In the genomic region with DNA sequence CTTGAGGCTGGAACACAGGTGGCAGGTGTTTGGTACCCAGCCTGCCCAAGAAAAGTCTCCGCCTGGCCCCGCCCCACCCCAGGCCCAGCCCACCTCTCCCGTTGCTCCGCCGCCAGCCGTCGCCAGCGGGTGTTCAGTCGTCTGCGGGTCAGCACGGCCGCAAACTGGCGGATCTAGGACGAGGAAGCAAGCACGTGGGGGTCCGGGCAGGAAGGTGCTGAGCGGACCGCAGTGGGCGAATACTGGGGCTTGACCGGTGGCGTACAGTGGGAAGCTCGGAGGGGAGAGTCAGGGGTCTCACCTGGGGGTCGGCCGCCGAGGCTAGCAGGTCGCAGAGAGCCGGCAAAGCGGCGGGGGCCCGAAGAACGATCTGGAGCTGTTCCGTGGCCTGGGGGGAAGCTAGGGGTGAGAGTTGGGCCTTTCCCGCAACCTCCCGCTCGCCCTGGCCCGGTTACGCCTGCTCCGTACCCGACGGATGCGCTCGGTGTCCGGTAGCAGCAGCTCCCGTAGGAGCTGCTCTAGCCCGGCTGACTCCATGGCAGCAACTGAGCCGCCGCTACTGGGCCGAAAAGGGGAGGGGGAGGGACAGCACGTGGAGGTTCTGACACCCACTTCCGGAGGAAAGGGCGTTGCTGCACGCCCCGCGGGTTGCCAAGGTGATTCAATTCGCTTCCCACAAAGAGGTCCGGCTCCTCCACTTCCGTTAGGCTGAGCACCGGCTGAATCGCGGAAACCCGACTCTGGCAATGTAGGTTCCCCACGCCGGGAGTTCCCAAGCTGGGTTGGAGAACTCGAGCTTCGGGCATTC, we compare ENCODE assay signal across 8 cellular contexts. TPM values are rescaled to one million over a fixed set of nuclear protein-coding genes. Genes with fewer than 3 reads are reported as not detected.
A peak's percentile ranks its signal among the peaks of the same experiment; 100 is the strongest.
DNase-seq lines count a peak whose midpoint lies in the region; ATAC-seq, FAIRE-seq and TF ChIP-seq lines count a peak whose summit lies in the region.

IPO4 (minus strand) TSS at position 566 of the 808 bp plus-strand sequence; CDS start at position 537, 29 bp downstream.

- H3K27me3 ChIP-seq in keratinocyte (ENCODE audit: control insufficient read depth, extremely low read depth, insufficient read depth, low read length), result no peaks in the 10 kb centered on the region

- H3K4me3 ChIP-seq in keratinocyte (ENCODE audit: control insufficient read depth in 2 of 3, extremely low read depth in 1 of 3, insufficient read depth in 2 of 3, low read depth in 1 of 3, low read length in 3 of 3), result peak within 1 kb of the TSS; percentile 76 to 89 (median 83)

- DNase-seq in AML-193 (lab: John Stamatoyannopoulos, UW) (peak; percentile 94 to 96), NCI-H460 (ENCODE audit: extremely low read depth, low read depth) (peak; percentile 93), cerebellar nuclear complex (lab: John Stamatoyannopoulos, UW) (peak; percentile 35 to 40), keratinocyte (ENCODE audit: low read depth, low spot score) (peak; percentile 71)
- peak; percentile 87 for DNase-seq in activated CD4-positive, CD25-positive, alpha-beta regulatory T cell treated with anti-CD3 and anti-CD28 coated beads, Interleukin-2, amount 50 U/mL, for 72 hours
- DNase-seq in stimulated activated CD4-positive, alpha-beta T cell treated with anti-CD3 and anti-CD28 coated beads, Interleukin-12 subunit alpha, Interleukin-12 subunit beta, amount 100 ng/mL, for 48 hours (ENCODE audit: low read depth in 2 of 3, low spot score in 1 of 3), result peak; percentile 91 to 94 (median 92)

- FAIRE-seq in keratinocyte (lab: Jason Lieb, UNC), result no peak

- H2AFZ ChIP-seq in keratinocyte (ENCODE audit: control insufficient read depth, low read length), result peak within 1 kb of the TSS; percentile 44

- H3K9me1 ChIP-seq in keratinocyte (ENCODE audit: control insufficient read depth, extremely low read depth, insufficient read depth, low read length), result no peaks in the 10 kb centered on the region

- H3K9me3 ChIP-seq in keratinocyte (ENCODE audit: control insufficient read depth, low read depth, low read length), result no peaks in the 10 kb centered on the region

- TF ChIP-seq CTCF in keratinocyte (optimal IDR thresholded peaks at IDR 0.05 in 1 of 3, IDR thresholded peaks at IDR 0.05 in 1 of 3, conservative IDR thresholded peaks at IDR 0.05 in 1 of 3; ENCODE audit: extremely low read depth in 1 of 3, insufficient read depth in 2 of 3, low read length in 3 of 3), result no peak

- peak; percentile 94 for ATAC-seq in HG03432 (IDR thresholded peaks at IDR 0.05; ENCODE audit: unreplicated experiment)

- peaks cover 30% of the 10 kb centered on the region for H3K79me2 ChIP-seq in keratinocyte (ENCODE audit: control insufficient read depth, insufficient read depth, low read length)

- H3K4me2 ChIP-seq in keratinocyte (ENCODE audit: control insufficient read depth, extremely low read depth, insufficient read depth, low read depth, low read length), result peak within 1 kb of the TSS; percentile 73

- peaks cover 15% of the 10 kb centered on the region for H3K4me1 ChIP-seq in keratinocyte (ENCODE audit: control insufficient read depth, extremely low read depth, insufficient read depth, low read length)

- peak within 1 kb of the TSS; percentile 64 for H3K27ac ChIP-seq in keratinocyte (ENCODE audit: control insufficient read depth, insufficient read depth, low read length)

- dilution Hi-C loops in keratinocyte (cut with MboI; ENCODE audit: extremely low pct_ligation_motif_present, low sequenced_read_pairs), result no loop called here

- peak within 1 kb of the TSS; percentile 86 for H3K9ac ChIP-seq in keratinocyte (ENCODE audit: control insufficient read depth, extremely low read depth, insufficient read depth, low read length)

- H4K20me1 ChIP-seq in keratinocyte (ENCODE audit: control insufficient read depth, extremely low read depth, insufficient read depth, low read length), result peaks cover 4% of the 10 kb centered on the region

- H3K36me3 ChIP-seq in keratinocyte (ENCODE audit: control insufficient read depth in 2 of 2, extremely low read depth in 1 of 2, insufficient read depth in 2 of 2, low read length in 2 of 2), result peaks cover 44 to 51% of the 10 kb centered on the region in 2 experiments

- peak; percentile 85 for TF ChIP-seq POLR2A in GM19099 (IDR thresholded peaks at IDR 0.05; ENCODE audit: extremely low read depth, insufficient read length, low read depth)

RNA-seq across cellular contexts. Expression of gene IPO4, which starts in this region (rescaled TPM):
- 38.9 and 48.8 TPM in 2 replicates for total RNA-seq in NCI-H460 (2014; rRNA removed; shearing (Covaris generic))
- polyA plus RNA-seq in NCI-H460 (2014; cell fraction: nucleus; rRNA removed), result 107 and 125 TPM in 2 replicates
- polyA plus RNA-seq in keratinocyte, result 10.0 to 32.3 TPM (median 18.6 TPM) in 3 replicates
- polyA plus RNA-seq in keratinocyte (2011; ENCODE audit: low read depth), result 17.2 TPM
- polyA plus RNA-seq in keratinocyte (2011; cell fraction: cytosol; rRNA removed), result 14.7 and 24.3 TPM in 2 replicates
- polyA plus RNA-seq in keratinocyte (2011; cell fraction: nucleus; rRNA removed), result 39.3 and 44.4 TPM in 2 replicates
- 19.5 and 47.8 TPM in 2 replicates for polyA plus RNA-seq in keratinocyte (2012; ENCODE audit: low replicate concordance)
- 18.4 to 111 TPM (median 34.8 TPM) in 3 replicates for polyA minus RNA-seq in keratinocyte
- polyA minus RNA-seq in keratinocyte (2011; cell fraction: cytosol; rRNA and poly(A)+ RNA removed), result 28.8 TPM
- polyA minus RNA-seq in keratinocyte (2011; cell fraction: nucleus; rRNA and poly(A)+ RNA removed), result 32.2 and 32.7 TPM in 2 replicates

Comparison
In these comparisons a context has a peak if more than half of its experiments do, and no peak if none do; other contexts are left out.
1. Peak in every context shown above with its lines: DNase-seq, ATAC-seq, H3K4me3 ChIP-seq and H3K27ac ChIP-seq.
2. DNase-seq: peak in every context shown above with its lines; median percentile 95 in AML-193; 93 in NCI-H460; 92 in stimulated activated CD4-positive, alpha-beta T cell treated with anti-CD3 and anti-CD28 coated beads, Interleukin-12 subunit alpha, Interleukin-12 subunit beta, amount 100 ng/mL, for 48 hours; 87 in activated CD4-positive, CD25-positive, alpha-beta regulatory T cell treated with anti-CD3 and anti-CD28 coated beads, Interleukin-2, amount 50 U/mL, for 72 hours; 71 in keratinocyte; 38 in cerebellar nuclear complex.